1 cellular context compared by ENCODE assay signal in the genomic region with DNA sequence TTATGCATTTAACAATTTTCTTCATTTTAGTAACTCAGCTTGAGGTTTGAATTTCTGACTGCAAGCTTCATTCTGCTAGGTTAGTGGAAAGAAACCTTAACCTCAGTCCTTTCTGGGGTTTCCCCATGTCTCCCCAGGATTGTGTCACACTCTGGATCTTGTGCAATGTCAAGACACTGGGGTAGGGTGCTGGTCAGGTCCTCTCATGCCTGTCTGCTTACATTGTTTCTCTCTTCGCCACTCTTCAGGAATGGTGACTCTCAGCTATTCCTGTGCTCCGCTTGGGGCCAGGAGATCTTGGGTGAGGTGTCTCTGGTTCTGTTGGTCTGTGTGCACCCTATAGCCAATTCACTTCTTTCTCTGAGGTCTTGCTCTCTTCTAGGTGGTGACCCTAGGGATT.
TF ChIP-seq lines count a peak whose summit lies in the region.

No MANE protein-coding gene starts in this region.

TF ChIP-seq in GM23338, 12 proteins besides CTCF, POLR2A, EP300 and RAD21 (continued from another document):
- TF ChIP-seq EZH2phosphoT487 (IDR thresholded peaks at IDR 0.05; ENCODE audit: unreplicated experiment): no peak
- no peak for TF ChIP-seq CREB1 (CRISPR knock-in tag; IDR thresholded peaks at IDR 0.05; ENCODE audit: low read depth)
- TF ChIP-seq, protein P1, sequence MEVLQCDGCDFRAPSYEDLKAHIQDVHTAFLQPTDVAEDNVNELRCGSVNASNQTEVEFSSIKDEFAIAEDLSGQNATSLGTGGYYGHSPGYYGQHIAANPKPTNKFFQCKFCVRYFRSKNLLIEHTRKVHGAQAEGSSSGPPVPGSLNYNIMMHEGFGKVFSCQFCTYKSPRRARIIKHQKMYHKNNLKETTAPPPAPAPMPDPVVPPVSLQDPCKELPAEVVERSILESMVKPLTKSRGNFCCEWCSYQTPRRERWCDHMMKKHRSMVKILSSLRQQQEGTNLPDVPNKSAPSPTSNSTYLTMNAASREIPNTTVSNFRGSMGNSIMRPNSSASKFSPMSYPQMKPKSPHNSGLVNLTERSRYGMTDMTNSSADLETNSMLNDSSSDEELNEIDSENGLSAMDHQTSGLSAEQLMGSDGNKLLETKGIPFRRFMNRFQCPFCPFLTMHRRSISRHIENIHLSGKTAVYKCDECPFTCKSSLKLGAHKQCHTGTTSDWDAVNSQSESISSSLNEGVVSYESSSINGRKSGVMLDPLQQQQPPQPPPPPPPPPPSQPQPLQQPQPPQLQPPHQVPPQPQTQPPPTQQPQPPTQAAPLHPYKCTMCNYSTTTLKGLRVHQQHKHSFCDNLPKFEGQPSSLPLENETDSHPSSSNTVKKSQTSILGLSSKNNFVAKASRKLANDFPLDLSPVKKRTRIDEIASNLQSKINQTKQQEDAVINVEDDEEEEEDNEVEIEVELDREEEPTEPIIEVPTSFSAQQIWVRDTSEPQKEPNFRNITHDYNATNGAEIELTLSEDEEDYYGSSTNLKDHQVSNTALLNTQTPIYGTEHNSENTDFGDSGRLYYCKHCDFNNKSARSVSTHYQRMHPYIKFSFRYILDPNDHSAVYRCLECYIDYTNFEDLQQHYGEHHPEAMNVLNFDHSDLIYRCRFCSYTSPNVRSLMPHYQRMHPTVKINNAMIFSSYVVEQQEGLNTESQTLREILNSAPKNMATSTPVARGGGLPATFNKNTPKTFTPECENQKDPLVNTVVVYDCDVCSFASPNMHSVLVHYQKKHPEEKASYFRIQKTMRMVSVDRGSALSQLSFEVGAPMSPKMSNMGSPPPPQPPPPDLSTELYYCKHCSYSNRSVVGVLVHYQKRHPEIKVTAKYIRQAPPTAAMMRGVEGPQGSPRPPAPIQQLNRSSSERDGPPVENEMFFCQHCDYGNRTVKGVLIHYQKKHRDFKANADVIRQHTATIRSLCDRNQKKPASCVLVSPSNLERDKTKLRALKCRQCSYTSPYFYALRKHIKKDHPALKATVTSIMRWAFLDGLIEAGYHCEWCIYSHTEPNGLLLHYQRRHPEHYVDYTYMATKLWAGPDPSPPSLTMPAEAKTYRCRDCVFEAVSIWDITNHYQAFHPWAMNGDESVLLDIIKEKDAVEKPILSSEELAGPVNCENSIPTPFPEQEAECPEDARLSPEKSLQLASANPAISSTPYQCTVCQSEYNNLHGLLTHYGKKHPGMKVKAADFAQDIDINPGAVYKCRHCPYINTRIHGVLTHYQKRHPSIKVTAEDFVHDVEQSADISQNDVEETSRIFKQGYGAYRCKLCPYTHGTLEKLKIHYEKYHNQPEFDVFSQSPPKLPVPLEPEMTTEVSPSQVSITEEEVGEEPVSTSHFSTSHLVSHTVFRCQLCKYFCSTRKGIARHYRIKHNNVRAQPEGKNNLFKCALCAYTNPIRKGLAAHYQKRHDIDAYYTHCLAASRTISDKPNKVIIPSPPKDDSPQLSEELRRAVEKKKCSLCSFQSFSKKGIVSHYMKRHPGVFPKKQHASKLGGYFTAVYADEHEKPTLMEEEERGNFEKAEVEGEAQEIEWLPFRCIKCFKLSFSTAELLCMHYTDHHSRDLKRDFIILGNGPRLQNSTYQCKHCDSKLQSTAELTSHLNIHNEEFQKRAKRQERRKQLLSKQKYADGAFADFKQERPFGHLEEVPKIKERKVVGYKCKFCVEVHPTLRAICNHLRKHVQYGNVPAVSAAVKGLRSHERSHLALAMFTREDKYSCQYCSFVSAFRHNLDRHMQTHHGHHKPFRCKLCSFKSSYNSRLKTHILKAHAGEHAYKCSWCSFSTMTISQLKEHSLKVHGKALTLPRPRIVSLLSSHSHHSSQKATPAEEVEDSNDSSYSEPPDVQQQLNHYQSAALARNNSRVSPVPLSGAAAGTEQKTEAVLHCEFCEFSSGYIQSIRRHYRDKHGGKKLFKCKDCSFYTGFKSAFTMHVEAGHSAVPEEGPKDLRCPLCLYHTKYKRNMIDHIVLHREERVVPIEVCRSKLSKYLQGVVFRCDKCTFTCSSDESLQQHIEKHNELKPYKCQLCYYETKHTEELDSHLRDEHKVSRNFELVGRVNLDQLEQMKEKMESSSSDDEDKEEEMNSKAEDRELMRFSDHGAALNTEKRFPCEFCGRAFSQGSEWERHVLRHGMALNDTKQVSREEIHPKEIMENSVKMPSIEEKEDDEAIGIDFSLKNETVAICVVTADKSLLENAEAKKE (CRISPR knock-in tag; IDR thresholded peaks at IDR 0.05): no peak
- TF ChIP-seq REST (IDR thresholded peaks at IDR 0.05; ENCODE audit: unreplicated experiment): no peak
- no peak for TF ChIP-seq ZNF331 (CRISPR knock-in tag; IDR thresholded peaks at IDR 0.05; ENCODE audit: low read depth)
- TF ChIP-seq POLR2AphosphoS5 (IDR thresholded peaks at IDR 0.05; ENCODE audit: low read depth): no peak
- TF ChIP-seq JUNB (IDR thresholded peaks at IDR 0.05; ENCODE audit: unreplicated experiment): no peak
- no peak for TF ChIP-seq ZNF114 (CRISPR knock-in tag; IDR thresholded peaks at IDR 0.05)
- no peak for TF ChIP-seq NANOG (IDR thresholded peaks at IDR 0.05; ENCODE audit: borderline replicate concordance)
